ENCODE assay signal across 20 cellular contexts in genomic region chr11:70440206-70440605, GRCh38. TPM values are rescaled to one million over a fixed set of nuclear protein-coding genes. Genes with fewer than 3 reads are reported as not detected.
"Had no signal": no experiment of that assay in that cellular context is flagged by ENCODE, and none has a peak within 500 bp of the region (broad histone marks: within the 10 kb centered on the region; RNA-seq: fewer than 3 reads in every experiment).

No MANE protein-coding gene starts in this region.

- H3K4me3 ChIP-seq: coronary artery, gastrocnemius medialis, pancreas, testis, upper lobe of left lung had no signal

- DNase-seq: activated CD4-positive, alpha-beta T cell treated with anti-CD3 and anti-CD28 coated beads, Interleukin-2, amount 50 U/mL, for 1 hour; activated CD4-positive, CD25-positive, alpha-beta regulatory T cell treated with anti-CD3 and anti-CD28 coated beads, Interleukin-2, amount 50 U/mL, for 72 hours; activated CD8-positive, alpha-beta memory T cell treated with anti-CD3 and anti-CD28 coated beads, Interleukin-2, amount 50 U/mL, for 4 hours; activated effector memory CD4-positive, alpha-beta T cell treated with anti-CD3 and anti-CD28 coated beads, Interleukin-2, amount 50 U/mL, for 16 hours; activated naive CD4-positive, alpha-beta T cell treated with anti-CD3 and anti-CD28 coated beads, Interleukin-2, amount 50 U/mL, for 16 hours; activated T-cell treated with anti-CD3 and anti-CD28 coated beads, Interleukin-2, amount 50 U/mL, for 48 hours; aorta; gastrocnemius medialis; head of caudate nucleus; mesenchymal stem cell; pancreas; stimulated activated CD4-positive, alpha-beta T cell treated with anti-CD3 and anti-CD28 coated beads, Interleukin-4, amount 100 ng/mL, for 24 hours; testis; upper lobe of left lung had no signal

- H3K4me1 ChIP-seq: gastrocnemius medialis, pancreas, testis, upper lobe of left lung had no signal

- H3K36me3 ChIP-seq: neutrophil had no signal

- ATAC-seq: esophagus mucosa; gastrocnemius medialis; naive thymus-derived CD8-positive, alpha-beta T cell; pancreas; sciatic nerve; stimulated activated effector memory CD8-positive, alpha-beta T cell treated with anti-CD3 and anti-CD28 coated beads, Interleukin-12 subunit alpha, Interleukin-12 subunit beta, amount 100 ng/mL, for 72 hours had no signal

- H3K9me3 ChIP-seq: gastrocnemius medialis, neutrophil, pancreas, testis, upper lobe of left lung had no signal

- H3K27me3 ChIP-seq: gastrocnemius medialis, pancreas, testis, upper lobe of left lung had no signal

- H3K27ac ChIP-seq: coronary artery, gastrocnemius medialis, neutrophil, pancreas, testis, upper lobe of left lung had no signal

RNA-seq across cellular contexts. Expression of gene CTTN, which starts 41.9 kb away (rescaled TPM):
- polyA plus RNA-seq: naive thymus-derived CD8-positive, alpha-beta T cell had no signal
